Comparison of ENCODE assay signal across 11 cellular contexts in genomic region chr12:110046451-110047187, GRCh38. TPM values are rescaled to one million over a fixed set of nuclear protein-coding genes. Genes with fewer than 3 reads are reported as not detected.
DNase-seq lines count a peak whose midpoint lies in the region; ATAC-seq, FAIRE-seq and TF ChIP-seq lines count a peak whose summit lies in the region.
"Had no signal": no experiment of that assay in that cellular context is flagged by ENCODE, and none has a peak within 500 bp of the region (broad histone marks: within the 10 kb centered on the region; RNA-seq: fewer than 3 reads in every experiment).

No MANE protein-coding gene starts in this region.

- no peak overlapping the region for H2BK15ac ChIP-seq in mesenchymal stem cell (ENCODE audit: low read depth, poor library complexity, severe bottlenecking)

- no peak overlapping the region for H3K27ac ChIP-seq in CD4-positive, alpha-beta T cell (ENCODE audit: low read depth, low read length)
- H3K27ac ChIP-seq in mesenchymal stem cell (ENCODE audit: low read length, poor library complexity, severe bottlenecking) (no peak overlapping the region), uterus (no peak overlapping the region)

- H3K27me3 ChIP-seq in CD4-positive, alpha-beta T cell (ENCODE audit: control insufficient read depth, insufficient read depth, low read length) = no peaks in the 10 kb centered on the region
- H3K27me3 ChIP-seq in mesenchymal stem cell (ENCODE audit: control insufficient read depth in 1 of 2, insufficient read depth in 1 of 2, low read length in 2 of 2) = no peaks in the 10 kb centered on the region
- no peaks in the 10 kb centered on the region for H3K27me3 ChIP-seq in uterus
- H3K27me3 ChIP-seq: gastroesophageal sphincter had no signal

- TF ChIP-seq CTCF in CD4-positive, alpha-beta T cell (IDR thresholded peaks at IDR 0.05) = no peak
- TF ChIP-seq CTCF in uterus (IDR thresholded peaks at IDR 0.05) = no peak

- no peak for DNase-seq in CD4-positive, alpha-beta T cell
- DNase-seq in amniotic epithelial cell (ENCODE audit: low read depth) = peak; percentile 90
- DNase-seq in mesenchymal stem cell = peak; percentile 84
- no peak for DNase-seq in islet precursor cell
- DNase-seq in uterus = no peak
- DNase-seq in urothelium cell line (ENCODE audit: low spot score) = no peak
- DNase-seq: GDM1, NCI-H524 had no signal

- no peak overlapping the region for H4K8ac ChIP-seq in mesenchymal stem cell (ENCODE audit: low read length)

- H3K9me3 ChIP-seq in CD4-positive, alpha-beta T cell (ENCODE audit: control insufficient read depth, low read length) = no peaks in the 10 kb centered on the region
- H3K9me3 ChIP-seq in mesenchymal stem cell (ENCODE audit: control insufficient read depth, low read length) (no peaks in the 10 kb centered on the region), uterus (no peaks in the 10 kb centered on the region)
- H3K9me3 ChIP-seq: gastroesophageal sphincter had no signal

- no peak for TF ChIP-seq POLR2A in uterus (IDR thresholded peaks at IDR 0.05)

- ATAC-seq in CD4-positive, alpha-beta T cell (ENCODE audit: poor library complexity) = no peak
- no peak for ATAC-seq in HG03565 (IDR thresholded peaks at IDR 0.05; ENCODE audit: unreplicated experiment)
- ATAC-seq: gastroesophageal sphincter had no signal

- H3K79me1 ChIP-seq in mesenchymal stem cell (replicated peaks; ENCODE audit: low read length, poor library complexity, severe bottlenecking) = peaks cover 10% of the 10 kb centered on the region

- H3K14ac ChIP-seq in mesenchymal stem cell (ENCODE audit: low read length in 2 of 2) = no peak overlapping the region

- no peak overlapping the region for H3K23ac ChIP-seq in mesenchymal stem cell (ENCODE audit: low read length in 2 of 2)

- peaks cover 8% of the 10 kb centered on the region for H3K4me1 ChIP-seq in mesenchymal stem cell (ENCODE audit: control insufficient read depth, insufficient read depth, low read depth, low read length)
- peaks cover 0 to 6% of the 10 kb centered on the region in 2 donors for H3K4me1 ChIP-seq in uterus

- no peak overlapping the region for H4K91ac ChIP-seq in mesenchymal stem cell (ENCODE audit: low read length)

- no peaks in the 10 kb centered on the region for H3K27me3 Mint-ChIP-seq in CD4-positive, alpha-beta T cell
- no peaks in the 10 kb centered on the region for H3K27me3 Mint-ChIP-seq in IgD-negative memory B cell

- peaks cover 9 to 13% of the 10 kb centered on the region in 2 experiments for H3K36me3 ChIP-seq in mesenchymal stem cell (ENCODE audit: control insufficient read depth in 1 of 2, insufficient read depth in 2 of 2, low read depth in 1 of 2, low read length in 2 of 2)
- H3K36me3 ChIP-seq in uterus = no peaks in the 10 kb centered on the region

- 94% methylated on average over 6 of the region's 8 CpGs for WGBS in mesenchymal stem cell

- FAIRE-seq in urothelium cell line (lab: Jason Lieb, UNC) = no peak

- H3K9me3 Mint-ChIP-seq in CD4-positive, alpha-beta T cell = no peaks in the 10 kb centered on the region
- no peaks in the 10 kb centered on the region for H3K9me3 Mint-ChIP-seq in IgD-negative memory B cell

- peak overlapping the region; percentile 90 for H3K9ac ChIP-seq in mesenchymal stem cell (ENCODE audit: low read length)

- H3K27ac Mint-ChIP-seq in CD4-positive, alpha-beta T cell = no peak overlapping the region
- H3K27ac Mint-ChIP-seq in IgD-negative memory B cell = no peak overlapping the region

- no peak overlapping the region for H3K18ac ChIP-seq in mesenchymal stem cell (ENCODE audit: low read depth in 1 of 2, low read length in 2 of 2)

- H3K4me1 Mint-ChIP-seq in CD4-positive, alpha-beta T cell (ENCODE audit: low read depth) = peaks cover 42% of the 10 kb centered on the region
- H3K4me1 Mint-ChIP-seq in IgD-negative memory B cell = peaks cover 28 to 41% (median 34%) of the 10 kb centered on the region in 3 donors

- CTCF ChIA-PET in CD4-positive, alpha-beta T cell (lab: Charles Lee) = interaction anchor here (1.3 kb wide), 1 partner anchor 403 kb away, joined by 3 read pairs; the partner anchor contains the start of gene ARPC3

- no peak overlapping the region for H2BK12ac ChIP-seq in mesenchymal stem cell (ENCODE audit: low read length in 2 of 2)

- H2BK120ac ChIP-seq in mesenchymal stem cell (ENCODE audit: low read depth, low read length) = no peak overlapping the region

- peaks cover 21% of the 10 kb centered on the region for H3K36me3 Mint-ChIP-seq in CD4-positive, alpha-beta T cell (ENCODE audit: low read depth)
- H3K36me3 Mint-ChIP-seq in IgD-negative memory B cell = peaks cover 4% of the 10 kb centered on the region

- no peak overlapping the region for H3K4ac ChIP-seq in mesenchymal stem cell (ENCODE audit: low read depth in 1 of 2, low read length in 2 of 2)

- no peak overlapping the region for H2AK5ac ChIP-seq in mesenchymal stem cell (ENCODE audit: low read length, severe bottlenecking)

- H3K4me3 ChIP-seq in mesenchymal stem cell (ENCODE audit: insufficient read depth in 1 of 2, low read depth in 1 of 2, low read length in 2 of 2) = peak overlapping the region in 1 of 2 experiments; percentile 87
- H3K4me3 ChIP-seq in uterus = no peak overlapping the region

- intact Hi-C loops in CD4-positive, alpha-beta T cell (cut with DNase I, micrococcal nuclease) = loop anchor here in 1 of 2 experiments (5.0 kb wide), 4 partner anchors 236 to 994 kb away; partner anchors contain the start of genes ATP2A2, FAM222A, KCTD10 and UBE3B
- intact Hi-C loops in uterus (cut with DNase I; ENCODE audit: low total_unique reads) = no loop called here

- H2BK5ac ChIP-seq in mesenchymal stem cell (ENCODE audit: low read depth, low read length, poor library complexity, severe bottlenecking) = no peak overlapping the region

- H2AFZ ChIP-seq in mesenchymal stem cell (ENCODE audit: low read depth, low read length) = no peak overlapping the region

- H3K4me2 ChIP-seq in mesenchymal stem cell (ENCODE audit: low read length, poor library complexity, severe bottlenecking) = no peak overlapping the region

- POLR2A ChIA-PET in CD4-positive, alpha-beta T cell (lab: Charles Lee) = interaction anchor here (0.6 to 1.1 kb wide), 2 partner anchors 403 to 700 kb away, joined by 3 to 5 read pairs; partner anchors contain the start of gene ARPC3

- peak overlapping the region; percentile 93 for H3K4me3 Mint-ChIP-seq in CD4-positive, alpha-beta T cell
- peak overlapping the region; percentile 4 to 91 (median 72) for H3K4me3 Mint-ChIP-seq in IgD-negative memory B cell

RNA-seq across cellular contexts. Expression of gene C12orf76, which starts 1.7 kb away (rescaled TPM):
- total RNA-seq in CD4-positive, alpha-beta T cell = 10 to 100 TPM in 1 of 2 experiments, 1 to 10 TPM in 1; 9.8 to 12.6 TPM
- 14.1 TPM for polyA plus RNA-seq in IgD-negative memory B cell
- polyA plus RNA-seq in mesenchymal stem cell (2013, experiment 1 of 2) = 10.6 TPM
- polyA plus RNA-seq in mesenchymal stem cell (2013, experiment 2 of 2) = 10.7 TPM
- 10 to 100 TPM; 18.2 to 35.5 (median 28.4) TPM for total RNA-seq in uterus

RNA-seq across cellular contexts. Expression of gene ANKRD13A, which starts 47.4 kb away (rescaled TPM):
- 10 to 100 TPM; 51.6 to 52.3 TPM for total RNA-seq in CD4-positive, alpha-beta T cell
- polyA plus RNA-seq in IgD-negative memory B cell = 156 TPM
- 17.6 TPM for polyA plus RNA-seq in mesenchymal stem cell (2013, experiment 1 of 2)
- polyA plus RNA-seq in mesenchymal stem cell (2013, experiment 2 of 2) = 18.0 TPM
- total RNA-seq in uterus = 10 to 100 TPM; 13.1 to 54.3 (median 37.7) TPM

RNA-seq across cellular contexts. Expression of gene GIT2, which starts 50.5 kb away (rescaled TPM):
- total RNA-seq in CD4-positive, alpha-beta T cell = 10 to 100 TPM; 68.6 to 70.7 TPM
- 93.4 TPM for polyA plus RNA-seq in IgD-negative memory B cell
- 25.2 TPM for polyA plus RNA-seq in mesenchymal stem cell (2013, experiment 1 of 2)
- polyA plus RNA-seq in mesenchymal stem cell (2013, experiment 2 of 2) = 24.1 TPM
- 10 to 100 TPM; 30.3 to 55.7 (median 47.0) TPM for total RNA-seq in uterus

Comparison
In these comparisons a context has a peak if more than half of its experiments do, and no peak if none do; other contexts are left out.
1. DNase-seq: peak in amniotic epithelial cell (single experiment) and mesenchymal stem cell (single experiment); none in CD4-positive, alpha-beta T cell (0 of 10), islet precursor cell (single experiment), uterus (0 of 2) and urothelium cell line (single experiment).